14 cellular contexts compared by ENCODE assay signal in genomic region chr5:106680330-106680729, GRCh38.
DNase-seq lines count a peak whose midpoint lies in the region; ATAC-seq and TF ChIP-seq lines count a peak whose summit lies in the region.
"Had no signal": no experiment of that assay in that cellular context is flagged by ENCODE, and none has a peak within 500 bp of the region (broad histone marks: within the 10 kb centered on the region; RNA-seq: fewer than 3 reads in every experiment).

No MANE protein-coding gene starts in this region.

- H3K4me1 ChIP-seq in smooth muscle cell (ENCODE audit: low read depth), result no peaks in the 10 kb centered on the region
- H3K4me1 ChIP-seq: psoas muscle had no signal

- 89% methylated on average over 1 of the region's 1 CpG for WGBS in smooth muscle cell (ENCODE audit: low lambda C conversion rate)

- no peaks in the 10 kb centered on the region for H3K9me3 ChIP-seq in smooth muscle cell (replicated peaks; ENCODE audit: low read depth)
- H3K9me3 ChIP-seq: psoas muscle had no signal

- no peak overlapping the region for H3K9ac ChIP-seq in smooth muscle cell (ENCODE audit: low read depth)

- TF ChIP-seq CTCF in astrocyte of the cerebellum (IDR thresholded peaks at IDR 0.05; ENCODE audit: low read depth, low read length, missing control alignments) (no peak), smooth muscle cell (IDR thresholded peaks at IDR 0.05; ENCODE audit: borderline replicate concordance, insufficient read depth, poor library complexity, severe bottlenecking) (no peak)

- H3K4me3 ChIP-seq in astrocyte of the cerebellum (ENCODE audit: low read depth, low read length) (peak overlapping the region; percentile 7), smooth muscle cell (no peak overlapping the region)
- H3K4me3 ChIP-seq: psoas muscle had no signal

- in situ Hi-C loops in astrocyte of the cerebellum (cut with HindIII; ENCODE audit: low sequenced_read_pairs), result no loop called here

- H3K27me3 ChIP-seq in smooth muscle cell (ENCODE audit: low read depth), result no peaks in the 10 kb centered on the region

- no peaks in the 10 kb centered on the region for H4K20me1 ChIP-seq in smooth muscle cell (ENCODE audit: low read depth)

- no peak overlapping the region for H3K4me2 ChIP-seq in smooth muscle cell

- peak overlapping the region; percentile 15 for H2AFZ ChIP-seq in smooth muscle cell (ENCODE audit: low read depth)

- H3K79me2 ChIP-seq in smooth muscle cell (ENCODE audit: low read depth), result no peaks in the 10 kb centered on the region

- peak; percentile 62 for ATAC-seq in GM19043 (IDR thresholded peaks at IDR 0.05; ENCODE audit: low read depth, unreplicated experiment)
- ATAC-seq in HG03097 (IDR thresholded peaks at IDR 0.05; ENCODE audit: low FRiP score, unreplicated experiment), result peak; percentile 91
- ATAC-seq: esophagus mucosa, psoas muscle had no signal

- H3F3A ChIP-seq in smooth muscle cell (ENCODE audit: low read depth), result no peaks in the 10 kb centered on the region

- H3K27ac ChIP-seq in smooth muscle cell (ENCODE audit: low read depth), result no peak overlapping the region
- H3K27ac ChIP-seq: psoas muscle had no signal

- H3K36me3 ChIP-seq in smooth muscle cell (ENCODE audit: low read depth), result no peaks in the 10 kb centered on the region

- DNase-seq in astrocyte of the cerebellum (ENCODE audit: low read depth), result peak; percentile 3
- no peak for DNase-seq in smooth muscle cell (lab: John Stamatoyannopoulos, UW; ENCODE audit: unreplicated experiment)
- DNase-seq in NCI-H187 treated with DMSO at 0.1 percent for 48 hours (lab: John Stamatoyannopoulos, UW), result no peak
- no peak for DNase-seq in NCI-H510A (lab: John Stamatoyannopoulos, UW)
- no peak for DNase-seq in NCI-H1417 (lab: John Stamatoyannopoulos, UW)
- DNase-seq in NCI-H2171 (lab: John Stamatoyannopoulos, UW), result no peak
- DNase-seq: activated CD8-positive, alpha-beta memory T cell treated with anti-CD3 and anti-CD28 coated beads for 24 hours; anterior cingulate cortex; NCI-H146; psoas muscle; SHP77 had no signal
